Comparison of ENCODE assay signal across 33 cellular contexts in the genomic region with DNA sequence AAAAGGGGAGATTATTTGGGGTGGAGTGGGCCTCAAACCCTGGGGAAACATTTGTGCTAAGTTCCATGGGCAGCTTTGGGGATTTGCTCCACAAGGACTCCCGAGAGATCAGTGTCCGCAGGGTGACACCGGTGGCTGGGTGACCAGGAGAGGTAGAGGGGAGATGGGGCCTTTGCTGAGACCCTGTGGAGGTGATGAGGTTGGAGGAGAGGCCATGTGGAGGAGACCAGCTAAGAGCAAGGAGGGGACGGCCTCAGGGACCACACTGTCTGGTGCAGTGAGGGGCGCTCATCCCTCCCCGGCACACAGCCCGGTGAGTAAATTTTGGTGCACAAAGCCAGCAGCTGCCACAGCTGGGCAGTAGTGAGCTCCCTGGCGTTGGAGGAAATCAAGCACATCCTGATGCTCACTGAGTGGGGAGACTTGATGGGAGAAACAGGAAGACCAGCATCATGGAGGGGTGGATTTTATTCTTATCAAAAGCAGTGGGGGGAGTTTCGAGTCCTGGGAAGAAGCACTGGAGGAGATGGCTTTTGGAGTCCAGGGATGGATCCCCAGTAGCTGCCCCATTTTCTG. TPM values are rescaled to one million over a fixed set of nuclear protein-coding genes. Genes with fewer than 3 reads are reported as not detected.
A peak's percentile ranks its signal among the peaks of the same experiment; 100 is the strongest.
DNase-seq lines count a peak whose midpoint lies in the region; ATAC-seq, FAIRE-seq and TF ChIP-seq lines count a peak whose summit lies in the region.
"Had no signal": no experiment of that assay in that cellular context is flagged by ENCODE, and none has a peak within 500 bp of the region (broad histone marks: within the 10 kb centered on the region; RNA-seq: fewer than 3 reads in every experiment).

No MANE protein-coding gene starts in this region.

- H2AFZ ChIP-seq in HepG2 (ENCODE audit: low read length): no peak overlapping the region
- H2AFZ ChIP-seq in neural progenitor cell (replicated peaks): no peak overlapping the region
- H2AFZ ChIP-seq: PC-9 had no signal

- in situ Hi-C loops in HepG2 (cut with HindIII; ENCODE audit: extremely low pct_ligation_motif_present, low pct_unique_long_range_greater_than_20kb): no loop called here

- H3K4me2 ChIP-seq in HepG2 (ENCODE audit: low read depth, low read length) (peak overlapping the region; percentile 69; the same call in 1 of the 2 replicates), neural progenitor cell (no peak overlapping the region)
- H3K4me2 ChIP-seq: PC-9 had no signal

- H3K4me1 ChIP-seq in HepG2 (ENCODE audit: insufficient read depth, low read length) (peaks cover 55% of the 10 kb centered on the region), right lobe of liver (no peaks in the 10 kb centered on the region), RWPE2 (ENCODE audit: insufficient read depth, poor library complexity, severe bottlenecking) (no peaks in the 10 kb centered on the region), neural progenitor cell (no peaks in the 10 kb centered on the region), Peyer's patch (peaks cover 0 to 6% (median 0%) of the 10 kb centered on the region in 4 donors)

- FAIRE-seq in HepG2 (lab: Jason Lieb, UNC): no peak
- FAIRE-seq: A204.1, GM12892, H54 had no signal

- TF ChIP-seq POLR2A in HepG2 (IDR thresholded peaks at IDR 0.05; ENCODE audit: insufficient read depth in 1 of 2, low read depth in 2 of 2, low read length in 2 of 2) (no peak), right lobe of liver (IDR thresholded peaks at IDR 0.05) (no peak), Peyer's patch (IDR thresholded peaks at IDR 0.05) (no peak)

- peaks cover 11% of the 10 kb centered on the region for H3K27me3 Mint-ChIP-seq in neural progenitor cell (ENCODE audit: insufficient read depth, low read depth)

- CTCF ChIA-PET in HepG2 (lab: Yijun Ruan, JAX; ENCODE audit: low intra/inter-chr PET ratio, low total read pairs): no interaction called here

- intact Hi-C loops in HepG2 (cut with micrococcal nuclease; ENCODE audit: unreplicated experiment): no loop called here
- intact Hi-C loops in right lobe of liver (cut with DNase I): no loop called here

- no peaks in the 10 kb centered on the region for H4K20me1 ChIP-seq in HepG2 (ENCODE audit: insufficient read depth, low read length)
- H4K20me1 ChIP-seq in neural progenitor cell (ENCODE audit: low read depth): no peaks in the 10 kb centered on the region

- H3F3A ChIP-seq in neural progenitor cell (ENCODE audit: low read depth): peaks cover 5% of the 10 kb centered on the region

- WGBS in HepG2 (ENCODE audit: low lambda C conversion rate): 65% methylated on average over 9 of the region's 9 CpGs
- WGBS in right lobe of liver (ENCODE audit: insufficient coverage, low coverage, low lambda C conversion rate, missing lambda C conversion rate): 83% methylated on average over 4 of the region's 9 CpGs

- no TSS peak for BruUV-seq in HepG2 (replicated peaks; lab: Mats Ljungman, UMichigan)

- no peak overlapping the region for H3K9ac ChIP-seq in HepG2 (ENCODE audit: insufficient read depth, low read depth, low read length)
- no peak overlapping the region for H3K9ac ChIP-seq in neural progenitor cell

- H3K4me1 Mint-ChIP-seq in neural progenitor cell: peaks cover 20% of the 10 kb centered on the region
- H3K4me1 Mint-ChIP-seq: CD4-positive, alpha-beta memory T cell had no signal

- DNase-seq in HepG2 (ENCODE audit: low spot score) (no peak), right lobe of liver (no peak), RWPE2 (ENCODE audit: low spot score) (peak; percentile 29), neural progenitor cell (ENCODE audit: low spot score) (no peak), midbrain (lab: John Stamatoyannopoulos, UW) (no peak), Peyer's patch (no peak)
- DNase-seq: C1 segment of cervical spinal cord; CD4-positive, alpha-beta memory T cell; COR-L47; DMS 273 treated with DMSO at 0.1 percent for 48 hours; DMS79; EL; GDM1; Karpas-422; MV-4-11; NCI-H1105; NCI-H146; NCI-H1930; NCI-H2107; NCI-H526; NCI-H82; NK-92 treated with Interleukin-12 subunit alpha and Interleukin-12 subunit beta, amount 100 ng/mL, for 24 hours; PC-9; RPMI8226; SIG-M5; SW 1271 had no signal

- H3K79me2 ChIP-seq in HepG2 (ENCODE audit: insufficient read depth, low read length): no peaks in the 10 kb centered on the region
- no peaks in the 10 kb centered on the region for H3K79me2 ChIP-seq in neural progenitor cell (ENCODE audit: low read depth)

- H3K27me3 ChIP-seq in HepG2 (ENCODE audit: control insufficient read depth in 1 of 2, insufficient read depth in 2 of 2, low read length in 2 of 2) (peaks cover 11 to 61% of the 10 kb centered on the region in 2 experiments), right lobe of liver (no peaks in the 10 kb centered on the region), RWPE2 (ENCODE audit: insufficient read depth, poor library complexity, severe bottlenecking) (peaks cover 29% of the 10 kb centered on the region), neural progenitor cell (no peaks in the 10 kb centered on the region), Peyer's patch (no peaks in the 10 kb centered on the region)

- H3K4me3 ChIP-seq in HepG2 (replicated peaks in 1 of 3; ENCODE audit: insufficient read depth in 1 of 3, low read depth in 2 of 3, low read length in 3 of 3) (no peak overlapping the region), right lobe of liver (no peak overlapping the region), RWPE2 (ENCODE audit: severe bottlenecking) (no peak overlapping the region), neural progenitor cell (no peak overlapping the region), Peyer's patch (no peak overlapping the region)
- H3K4me3 ChIP-seq: PC-9, SK-N-MC had no signal

- TF ChIP-seq CTCF in HepG2 (CRISPR knock-in tag; IDR thresholded peaks at IDR 0.05) (no peak), right lobe of liver (IDR thresholded peaks at IDR 0.05) (no peak), RWPE2 (IDR thresholded peaks at IDR 0.05; ENCODE audit: poor library complexity, severe bottlenecking) (no peak), neural progenitor cell (IDR thresholded peaks at IDR 0.05) (no peak), Peyer's patch (IDR thresholded peaks at IDR 0.05) (no peak)

- no peaks in the 10 kb centered on the region for H3K9me3 ChIP-seq in HepG2 (ENCODE audit: low read length)
- H3K9me3 ChIP-seq in right lobe of liver: no peaks in the 10 kb centered on the region
- H3K9me3 ChIP-seq in RWPE2 (ENCODE audit: severe bottlenecking): no peaks in the 10 kb centered on the region
- no peaks in the 10 kb centered on the region for H3K9me3 ChIP-seq in neural progenitor cell (ENCODE audit: low read depth)
- no peaks in the 10 kb centered on the region for H3K9me3 ChIP-seq in Peyer's patch

- H3K36me3 Mint-ChIP-seq in neural progenitor cell: no peaks in the 10 kb centered on the region
- H3K36me3 Mint-ChIP-seq: CD4-positive, alpha-beta memory T cell had no signal

- no peak for ATAC-seq in HepG2
- ATAC-seq in right lobe of liver: no peak
- no peak for ATAC-seq in RWPE2 (ENCODE audit: low read depth)
- no peak for ATAC-seq in GM18868 (IDR thresholded peaks at IDR 0.05; ENCODE audit: unreplicated experiment)

- POLR2A ChIA-PET in HepG2 (lab: Yijun Ruan, JAX): interaction anchor here (0.9 kb wide), 1 partner anchor 15 kb away, joined by 4 read pairs; no protein-coding TSS in a partner anchor

- no peaks in the 10 kb centered on the region for H3K9me3 Mint-ChIP-seq in neural progenitor cell
- H3K9me3 Mint-ChIP-seq: CD4-positive, alpha-beta memory T cell had no signal

- H3K27ac Mint-ChIP-seq in neural progenitor cell: peak overlapping the region; percentile 15
- H3K27ac Mint-ChIP-seq: CD4-positive, alpha-beta memory T cell had no signal

- TF ChIP-seq RAD21 in HepG2 (CRISPR knock-in tag; IDR thresholded peaks at IDR 0.05): no peak

- TF ChIP-seq EP300 in HepG2 (IDR thresholded peaks at IDR 0.05; ENCODE audit: low read depth in 2 of 2, low read length in 2 of 2) (no peak), HepG2 (CRISPR knock-in tag; IDR thresholded peaks at IDR 0.05; ENCODE audit: borderline replicate concordance) (no peak)

- H3K27ac ChIP-seq in HepG2 (ENCODE audit: extremely low read length, insufficient read depth, low read length): no peak overlapping the region
- H3K27ac ChIP-seq in right lobe of liver: no peak overlapping the region
- H3K27ac ChIP-seq in RWPE2 (ENCODE audit: poor library complexity, severe bottlenecking): no peak overlapping the region
- no peak overlapping the region for H3K27ac ChIP-seq in neural progenitor cell
- H3K27ac ChIP-seq in Peyer's patch: no peak overlapping the region
- H3K27ac ChIP-seq: HL-60, PC-9, SK-N-MC had no signal

- H3K36me3 ChIP-seq in HepG2 (replicated peaks in 1 of 2; ENCODE audit: control insufficient read depth in 1 of 2, insufficient read depth in 2 of 2, low read length in 2 of 2): no peaks in the 10 kb centered on the region
- H3K36me3 ChIP-seq in right lobe of liver: no peaks in the 10 kb centered on the region
- H3K36me3 ChIP-seq in RWPE2 (ENCODE audit: low read depth): no peaks in the 10 kb centered on the region
- no peaks in the 10 kb centered on the region for H3K36me3 ChIP-seq in neural progenitor cell
- no peaks in the 10 kb centered on the region for H3K36me3 ChIP-seq in Peyer's patch

- no peak overlapping the region for H3K4me3 Mint-ChIP-seq in neural progenitor cell
- H3K4me3 Mint-ChIP-seq: CD4-positive, alpha-beta memory T cell had no signal

RNA-seq across cellular contexts. Expression of gene ELFN1, which starts 20.2 kb away (rescaled TPM):
- total RNA-seq in HepG2 (2016; rRNA removed; fragmentation: Illumina TruSeq; extraction: Trizol): 0.13 and 0.18 TPM in 2 replicates
- 0.10 TPM in 1 of 2 replicates, not detected in the other for total RNA-seq in HepG2 (2016; cell fraction: cytosol; rRNA removed; fragmentation: Illumina TruSeq; extraction: Trizol; ENCODE audit: low read depth)
- total RNA-seq in HepG2 (2016; cell fraction: insoluble cytoplasmic fraction; rRNA removed; fragmentation: Illumina TruSeq; extraction: Trizol): 0.21 and 0.28 TPM in 2 replicates
- 0.10 and 0.12 TPM in 2 replicates for total RNA-seq in HepG2 (2016; cell fraction: membrane; rRNA removed; fragmentation: Illumina TruSeq; extraction: Trizol)
- 0.13 and 0.19 TPM in 2 replicates for total RNA-seq in HepG2 (2016; cell fraction: nucleus; rRNA removed; fragmentation: Illumina TruSeq; extraction: Trizol)
- polyA plus RNA-seq in HepG2 (2011; rRNA removed): 0.13 and 1.5 TPM in 2 replicates
- polyA plus RNA-seq in HepG2 (2011; cell fraction: cytosol; rRNA removed): 0.32 and 1.0 TPM in 2 replicates
- polyA plus RNA-seq in HepG2 (2011; cell fraction: nucleus; rRNA removed): 0.48 and 1.6 TPM in 2 replicates
- 0.28 and 1.0 TPM in 2 replicates for polyA plus RNA-seq in HepG2 (2012)
- polyA plus RNA-seq in HepG2 (2016; cell fraction: cytosol; fragmentation: Illumina TruSeq; extraction: Trizol; ENCODE audit: low read depth): 0.03 and 0.05 TPM in 2 replicates
- 0.22 and 0.29 TPM in 2 replicates for polyA plus RNA-seq in HepG2 (2016; cell fraction: insoluble cytoplasmic fraction; fragmentation: Illumina TruSeq; extraction: Trizol; ENCODE audit: low read depth)
- 0.09 and 0.12 TPM in 2 replicates for polyA plus RNA-seq in HepG2 (2016; cell fraction: membrane; fragmentation: Illumina TruSeq; extraction: Trizol; ENCODE audit: low read depth)
- polyA plus RNA-seq in HepG2 (2016; cell fraction: nucleus; fragmentation: Illumina TruSeq; extraction: Trizol; ENCODE audit: insufficient read depth, low read depth): 0.27 and 0.31 TPM in 2 replicates
- 0.21 and 0.50 TPM in 2 replicates for polyA minus RNA-seq in HepG2 (2011; rRNA and poly(A)+ RNA removed; ENCODE audit: low replicate concordance)
- 0.18 and 1.1 TPM in 2 replicates for polyA minus RNA-seq in HepG2 (2011; cell fraction: cytosol; rRNA and poly(A)+ RNA removed)
- 0.13 and 0.50 TPM in 2 replicates for polyA minus RNA-seq in HepG2 (2011; cell fraction: nucleus; rRNA and poly(A)+ RNA removed)
- 10 to 100 TPM in 1 of 6 experiments, 1 to 10 TPM in 5; 5.4 to 13.0 (median 7.5) TPM for total RNA-seq in right lobe of liver
- 2.2 and 13.6 TPM in 2 replicates for total RNA-seq in neural progenitor cell (ENCODE audit: low replicate concordance)
- total RNA-seq in Peyer's patch: under 1 TPM in 1 of 4 donors, not detected in 3; 0.80 TPM
- total RNA-seq: MCF 10A had no signal
- polyA plus RNA-seq: CD4-positive, alpha-beta memory T cell had no signal
